ENCODE assay signal across 15 cellular contexts in genomic region chr11:18312012-18312411, GRCh38. TPM values are rescaled to one million over a fixed set of nuclear protein-coding genes. Genes with fewer than 3 reads are reported as not detected.
DNase-seq lines count a peak whose midpoint lies in the region; ATAC-seq, FAIRE-seq and TF ChIP-seq lines count a peak whose summit lies in the region.
"Had no signal": no experiment of that assay in that cellular context is flagged by ENCODE, and none has a peak within 500 bp of the region (broad histone marks: within the 10 kb centered on the region; RNA-seq: fewer than 3 reads in every experiment).

No MANE protein-coding gene starts in this region.

- intact Hi-C loops in right lobe of liver (cut with DNase I): no loop called here
- intact Hi-C loops in HepG2 (cut with micrococcal nuclease; ENCODE audit: unreplicated experiment): no loop called here

- no peaks in the 10 kb centered on the region for H4K20me1 ChIP-seq in HepG2 (ENCODE audit: insufficient read depth, low read length)

- POLR2A ChIA-PET in HepG2 (lab: Yijun Ruan, JAX): interaction anchor here (1.4 kb wide), 1 partner anchor 10 kb away, joined by 3 read pairs; the partner anchor contains the start of gene HPS5

- peak overlapping the region; percentile 79 for H3K27ac Mint-ChIP-seq in neural crest cell (ENCODE audit: unreplicated experiment)
- H3K27ac Mint-ChIP-seq: activated CD4-positive, alpha-beta T cell treated with anti-CD3 and anti-CD28 coated beads for 36 hours; natural killer cell treated with Interleukin-12 subunit alpha and Interleukin-12 subunit beta and Interleukin-15 and Interleukin-18, amount 100 ng/mL, for 72 hours had no signal

- no peak overlapping the region for H3K4me3 ChIP-seq in right lobe of liver
- no peak overlapping the region for H3K4me3 ChIP-seq in HepG2 (replicated peaks in 1 of 3; ENCODE audit: insufficient read depth in 1 of 3, low read depth in 2 of 3, low read length in 3 of 3)
- no peak overlapping the region for H3K4me3 ChIP-seq in epithelial cell of esophagus (ENCODE audit: low read length)

- no peak overlapping the region for H3K9ac ChIP-seq in HepG2 (ENCODE audit: insufficient read depth, low read depth, low read length)

- in situ Hi-C loops in HepG2 (cut with HindIII; ENCODE audit: extremely low pct_ligation_motif_present, low pct_unique_long_range_greater_than_20kb): no loop called here
- in situ Hi-C loops in G401 (cut with HindIII; ENCODE audit: low sequenced_read_pairs): no loop called here

- H3K79me2 ChIP-seq in HepG2 (ENCODE audit: insufficient read depth, low read length): peaks cover 7% of the 10 kb centered on the region

- CTCF ChIA-PET in HepG2 (lab: Yijun Ruan, JAX; ENCODE audit: low intra/inter-chr PET ratio, low total read pairs): no interaction called here

- peak overlapping the region; percentile 5 for H3K4me3 Mint-ChIP-seq in neural crest cell
- H3K4me3 Mint-ChIP-seq: activated CD4-positive, alpha-beta T cell treated with anti-CD3 and anti-CD28 coated beads for 36 hours; natural killer cell treated with Interleukin-12 subunit alpha and Interleukin-12 subunit beta and Interleukin-15 and Interleukin-18, amount 100 ng/mL, for 72 hours had no signal

- H3K4me1 Mint-ChIP-seq in neural crest cell: peaks cover 19% of the 10 kb centered on the region

- H3K27ac ChIP-seq in right lobe of liver (peak overlapping the region in 2 of 3 donors; percentile 23 to 75), HepG2 (ENCODE audit: extremely low read length, insufficient read depth, low read length) (no peak overlapping the region)

- ATAC-seq in right lobe of liver: peak in 1 of 4 donors; percentile 26
- ATAC-seq in HepG2: no peak
- ATAC-seq: activated CD4-positive, alpha-beta T cell treated with anti-CD3 and anti-CD28 coated beads for 36 hours; natural killer cell treated with Interleukin-12 subunit alpha and Interleukin-12 subunit beta and Interleukin-15 and Interleukin-18, amount 100 ng/mL, for 72 hours; stimulated activated naive CD8-positive, alpha-beta T cell treated with anti-CD3 and anti-CD28 coated beads, Interleukin-15, Interleukin-2, amounts not matched to agents 100 U/mL and 50 U/mL, for 24 hours had no signal

- no peaks in the 10 kb centered on the region for H3K27me3 Mint-ChIP-seq in neural crest cell (ENCODE audit: low read depth)
- H3K27me3 Mint-ChIP-seq: activated CD4-positive, alpha-beta T cell treated with anti-CD3 and anti-CD28 coated beads for 36 hours; natural killer cell treated with Interleukin-12 subunit alpha and Interleukin-12 subunit beta and Interleukin-15 and Interleukin-18, amount 100 ng/mL, for 72 hours had no signal

- TF ChIP-seq RAD21 in HepG2 (CRISPR knock-in tag; IDR thresholded peaks at IDR 0.05): no peak

- H3K4me1 ChIP-seq in right lobe of liver (peaks cover 0 to 38% (median 0%) of the 10 kb centered on the region in 4 donors), HepG2 (ENCODE audit: insufficient read depth, low read length) (0 out of 2 replicates have a peak, but pooled peaks cover 8% of the 10 kb centered on the region)

- H3K9me3 ChIP-seq in right lobe of liver (no peaks in the 10 kb centered on the region), HepG2 (ENCODE audit: low read length) (no peaks in the 10 kb centered on the region)

- no peak for TF ChIP-seq EP300 in HepG2 (IDR thresholded peaks at IDR 0.05; ENCODE audit: low read depth in 2 of 2, low read length in 2 of 2)
- TF ChIP-seq EP300 in HepG2 (CRISPR knock-in tag; IDR thresholded peaks at IDR 0.05; ENCODE audit: borderline replicate concordance): no peak

- no peaks in the 10 kb centered on the region for H3K9me3 Mint-ChIP-seq in neural crest cell
- H3K9me3 Mint-ChIP-seq: natural killer cell treated with Interleukin-12 subunit alpha and Interleukin-12 subunit beta and Interleukin-15 and Interleukin-18, amount 100 ng/mL, for 72 hours had no signal

- WGBS in right lobe of liver (ENCODE audit: insufficient coverage, low coverage, low lambda C conversion rate, missing lambda C conversion rate): 72% methylated on average over 3 of the region's 3 CpGs
- 92% methylated on average over 3 of the region's 3 CpGs for whole genome bisulfite sequencing in HepG2 (ENCODE audit: low lambda C conversion rate)

- H3K4me2 ChIP-seq in HepG2 (ENCODE audit: low read depth, low read length): no peak overlapping the region

- H3K36me3 ChIP-seq in right lobe of liver (peaks cover 0 to 12% (median 7%) of the 10 kb centered on the region in 4 donors), HepG2 (replicated peaks in 1 of 2; ENCODE audit: control insufficient read depth in 1 of 2, insufficient read depth in 2 of 2, low read length in 2 of 2) (peaks cover 3 to 35% of the 10 kb centered on the region in 2 experiments; a peak in 4 of 5 replicates)

- no TSS peak for BruUV-seq in HepG2 (replicated peaks; lab: Mats Ljungman, UMichigan)

- TF ChIP-seq CTCF in right lobe of liver (IDR thresholded peaks at IDR 0.05): no peak
- TF ChIP-seq CTCF in HepG2 (CRISPR knock-in tag; IDR thresholded peaks at IDR 0.05): no peak
- no peak for TF ChIP-seq CTCF in epithelial cell of esophagus (IDR thresholded peaks at IDR 0.05; ENCODE audit: insufficient read depth, low read depth, low read length, missing control alignments)
- no peak for TF ChIP-seq CTCF in neural crest cell (conservative IDR thresholded peaks at IDR 0.05)

- TF ChIP-seq POLR2A in right lobe of liver (IDR thresholded peaks at IDR 0.05): no peak
- TF ChIP-seq POLR2A in HepG2 (IDR thresholded peaks at IDR 0.05; ENCODE audit: insufficient read depth in 1 of 2, low read depth in 2 of 2, low read length in 2 of 2): no peak

- DNase-seq in right lobe of liver: no peak
- DNase-seq in HepG2 (ENCODE audit: low spot score): no peak
- DNase-seq in epithelial cell of esophagus (ENCODE audit: low read depth): peak; percentile 60
- DNase-seq in neural crest cell (ENCODE audit: low read depth, low spot score): no peak
- no peak for DNase-seq in NCI-H524 treated with DMSO at 0.1 percent for 48 hours (lab: John Stamatoyannopoulos, UW)
- DNase-seq in stimulated activated CD8-positive, alpha-beta memory T cell treated with anti-CD3 and anti-CD28 coated beads, Interleukin-4, amount 100 ng/mL, for 48 hours: no peak
- no peak for DNase-seq in C1 segment of cervical spinal cord (lab: John Stamatoyannopoulos, UW)
- no peak for DNase-seq in G401 (ENCODE audit: low spot score)
- DNase-seq: ACHN; activated CD4-positive, alpha-beta T cell treated with anti-CD3 and anti-CD28 coated beads for 36 hours; activated effector memory CD4-positive, alpha-beta T cell treated with Interleukin-2 at 50 U/mL for 16 hours; NCI-H1092; NCI-H510A treated with DMSO at 0.1 percent for 48 hours; stimulated activated naive CD8-positive, alpha-beta T cell treated with anti-CD3 and anti-CD28 coated beads, Interleukin-15, Interleukin-2, amounts not matched to agents 100 U/mL and 50 U/mL, for 24 hours had no signal

- H2AFZ ChIP-seq in HepG2 (ENCODE audit: low read length): no peak overlapping the region

- peaks cover 2% of the 10 kb centered on the region for H3K36me3 Mint-ChIP-seq in neural crest cell (ENCODE audit: low read depth)

- H3K27me3 ChIP-seq in right lobe of liver (no peaks in the 10 kb centered on the region), HepG2 (ENCODE audit: control insufficient read depth in 1 of 2, insufficient read depth in 2 of 2, low read length in 2 of 2) (no peaks in the 10 kb centered on the region)

- no peak for FAIRE-seq in HepG2 (lab: Jason Lieb, UNC)

RNA-seq across cellular contexts. Expression of gene HPS5, which starts 9.9 kb away (rescaled TPM):
- 10 to 100 TPM; 20.2 to 87.0 (median 41.7) TPM for total RNA-seq in right lobe of liver
- total RNA-seq in HepG2 (2016; rRNA removed; fragmentation: Illumina TruSeq; extraction: Trizol): 25.5 and 31.8 TPM in 2 replicates
- 47.8 and 51.9 TPM in 2 replicates for total RNA-seq in HepG2 (2016; cell fraction: cytosol; rRNA removed; fragmentation: Illumina TruSeq; extraction: Trizol; ENCODE audit: low read depth)
- total RNA-seq in HepG2 (2016; cell fraction: insoluble cytoplasmic fraction; rRNA removed; fragmentation: Illumina TruSeq; extraction: Trizol): 26.3 and 30.4 TPM in 2 replicates
- total RNA-seq in HepG2 (2016; cell fraction: membrane; rRNA removed; fragmentation: Illumina TruSeq; extraction: Trizol): 17.3 and 17.7 TPM in 2 replicates
- total RNA-seq in HepG2 (2016; cell fraction: nucleus; rRNA removed; fragmentation: Illumina TruSeq; extraction: Trizol): 22.2 and 26.2 TPM in 2 replicates
- polyA plus RNA-seq in HepG2 (2011; rRNA removed): 5.4 and 6.6 TPM in 2 replicates
- 3.2 and 5.1 TPM in 2 replicates for polyA plus RNA-seq in HepG2 (2011; cell fraction: cytosol; rRNA removed)
- 3.4 and 5.9 TPM in 2 replicates for polyA plus RNA-seq in HepG2 (2011; cell fraction: nucleus; rRNA removed)
- polyA plus RNA-seq in HepG2 (2012): 7.5 and 8.1 TPM in 2 replicates
- polyA plus RNA-seq in HepG2 (2016; cell fraction: cytosol; fragmentation: Illumina TruSeq; extraction: Trizol; ENCODE audit: low read depth): 0.69 and 1.3 TPM in 2 replicates
- polyA plus RNA-seq in HepG2 (2016; cell fraction: insoluble cytoplasmic fraction; fragmentation: Illumina TruSeq; extraction: Trizol; ENCODE audit: low read depth): 15.8 and 18.0 TPM in 2 replicates
- polyA plus RNA-seq in HepG2 (2016; cell fraction: membrane; fragmentation: Illumina TruSeq; extraction: Trizol; ENCODE audit: low read depth): 2.1 and 2.4 TPM in 2 replicates
- polyA plus RNA-seq in HepG2 (2016; cell fraction: nucleus; fragmentation: Illumina TruSeq; extraction: Trizol; ENCODE audit: insufficient read depth, low read depth): 19.1 and 25.2 TPM in 2 replicates
- 11.2 and 33.6 TPM in 2 replicates for polyA minus RNA-seq in HepG2 (2011; rRNA and poly(A)+ RNA removed; ENCODE audit: low replicate concordance)
- 7.5 and 7.9 TPM in 2 replicates for polyA minus RNA-seq in HepG2 (2011; cell fraction: cytosol; rRNA and poly(A)+ RNA removed)
- polyA minus RNA-seq in HepG2 (2011; cell fraction: nucleus; rRNA and poly(A)+ RNA removed): 18.0 and 23.0 TPM in 2 replicates
- total RNA-seq in neural crest cell: 23.9 and 24.2 TPM in 2 replicates
- 26.4 and 33.0 TPM in 2 replicates for total RNA-seq in G401 (2014; rRNA removed; shearing (Covaris generic))

RNA-seq across cellular contexts. Expression of gene GTF2H1, which starts 10.4 kb away (rescaled TPM):
- total RNA-seq in right lobe of liver: 10 to 100 TPM; 13.3 to 30.7 (median 19.7) TPM
- 51.4 and 70.0 TPM in 2 replicates for total RNA-seq in HepG2 (2016; rRNA removed; fragmentation: Illumina TruSeq; extraction: Trizol)
- 24.3 and 28.5 TPM in 2 replicates for total RNA-seq in HepG2 (2016; cell fraction: cytosol; rRNA removed; fragmentation: Illumina TruSeq; extraction: Trizol; ENCODE audit: low read depth)
- 53.4 and 70.2 TPM in 2 replicates for total RNA-seq in HepG2 (2016; cell fraction: insoluble cytoplasmic fraction; rRNA removed; fragmentation: Illumina TruSeq; extraction: Trizol)
- total RNA-seq in HepG2 (2016; cell fraction: membrane; rRNA removed; fragmentation: Illumina TruSeq; extraction: Trizol): 63.4 and 70.5 TPM in 2 replicates
- 52.8 and 54.3 TPM in 2 replicates for total RNA-seq in HepG2 (2016; cell fraction: nucleus; rRNA removed; fragmentation: Illumina TruSeq; extraction: Trizol)
- polyA plus RNA-seq in HepG2 (2011; rRNA removed): 15.2 and 15.7 TPM in 2 replicates
- 10.9 and 14.0 TPM in 2 replicates for polyA plus RNA-seq in HepG2 (2011; cell fraction: cytosol; rRNA removed)
- polyA plus RNA-seq in HepG2 (2011; cell fraction: nucleus; rRNA removed): 20.3 and 21.9 TPM in 2 replicates
- polyA plus RNA-seq in HepG2 (2012): 19.7 and 20.8 TPM in 2 replicates
- polyA plus RNA-seq in HepG2 (2016; cell fraction: cytosol; fragmentation: Illumina TruSeq; extraction: Trizol; ENCODE audit: low read depth): 22.7 and 27.3 TPM in 2 replicates
- 54.8 and 62.0 TPM in 2 replicates for polyA plus RNA-seq in HepG2 (2016; cell fraction: insoluble cytoplasmic fraction; fragmentation: Illumina TruSeq; extraction: Trizol; ENCODE audit: low read depth)
- polyA plus RNA-seq in HepG2 (2016; cell fraction: membrane; fragmentation: Illumina TruSeq; extraction: Trizol; ENCODE audit: low read depth): 46.8 and 48.1 TPM in 2 replicates
- polyA plus RNA-seq in HepG2 (2016; cell fraction: nucleus; fragmentation: Illumina TruSeq; extraction: Trizol; ENCODE audit: insufficient read depth, low read depth): 55.9 and 61.0 TPM in 2 replicates
- 23.7 and 34.5 TPM in 2 replicates for polyA minus RNA-seq in HepG2 (2011; rRNA and poly(A)+ RNA removed; ENCODE audit: low replicate concordance)
- polyA minus RNA-seq in HepG2 (2011; cell fraction: cytosol; rRNA and poly(A)+ RNA removed): 13.5 and 14.6 TPM in 2 replicates
- polyA minus RNA-seq in HepG2 (2011; cell fraction: nucleus; rRNA and poly(A)+ RNA removed): 60.9 and 80.8 TPM in 2 replicates
- total RNA-seq in neural crest cell: 39.5 and 41.7 TPM in 2 replicates
- total RNA-seq in G401 (2014; rRNA removed; shearing (Covaris generic)): 67.3 and 111 TPM in 2 replicates

RNA-seq across cellular contexts. Expression of gene SAA1, which starts 45.9 kb away (rescaled TPM):
- total RNA-seq in right lobe of liver (over 10,000 TPM in 5 of 6 experiments, 1,000 to 10,000 TPM in 1; 7,699 to 33,192 (median 12,593) TPM), HepG2 (2016; rRNA removed; fragmentation: Illumina TruSeq; extraction: Trizol) (not detected in 2 replicates), neural crest cell (not detected in 2 replicates)
- not detected in 2 replicates for total RNA-seq in HepG2 (2016; cell fraction: cytosol; rRNA removed; fragmentation: Illumina TruSeq; extraction: Trizol; ENCODE audit: low read depth)
- total RNA-seq in HepG2 (2016; cell fraction: insoluble cytoplasmic fraction; rRNA removed; fragmentation: Illumina TruSeq; extraction: Trizol): not detected in 2 replicates
- not detected in 2 replicates for total RNA-seq in HepG2 (2016; cell fraction: membrane; rRNA removed; fragmentation: Illumina TruSeq; extraction: Trizol)
- total RNA-seq in HepG2 (2016; cell fraction: nucleus; rRNA removed; fragmentation: Illumina TruSeq; extraction: Trizol): not detected in 2 replicates
- not detected in 2 replicates for polyA plus RNA-seq in HepG2 (2011; rRNA removed)
- polyA plus RNA-seq in HepG2 (2011; cell fraction: cytosol; rRNA removed): not detected in 2 replicates
- polyA plus RNA-seq in HepG2 (2011; cell fraction: nucleus; rRNA removed): not detected in 2 replicates
- polyA plus RNA-seq in HepG2 (2012): not detected in 2 replicates
- not detected in 2 replicates for polyA plus RNA-seq in HepG2 (2016; cell fraction: cytosol; fragmentation: Illumina TruSeq; extraction: Trizol; ENCODE audit: low read depth)
- polyA plus RNA-seq in HepG2 (2016; cell fraction: insoluble cytoplasmic fraction; fragmentation: Illumina TruSeq; extraction: Trizol; ENCODE audit: low read depth): not detected in 2 replicates
- not detected in 2 replicates for polyA plus RNA-seq in HepG2 (2016; cell fraction: membrane; fragmentation: Illumina TruSeq; extraction: Trizol; ENCODE audit: low read depth)
- not detected in 2 replicates for polyA plus RNA-seq in HepG2 (2016; cell fraction: nucleus; fragmentation: Illumina TruSeq; extraction: Trizol; ENCODE audit: insufficient read depth, low read depth)
- not detected in 2 replicates for polyA minus RNA-seq in HepG2 (2011; rRNA and poly(A)+ RNA removed; ENCODE audit: low replicate concordance)
- polyA minus RNA-seq in HepG2 (2011; cell fraction: cytosol; rRNA and poly(A)+ RNA removed): not detected in 2 replicates
- not detected in 2 replicates for polyA minus RNA-seq in HepG2 (2011; cell fraction: nucleus; rRNA and poly(A)+ RNA removed)
- total RNA-seq in G401 (2014; rRNA removed; shearing (Covaris generic)): 3.3 and 4.6 TPM in 2 replicates
- total RNA-seq: activated CD4-positive, alpha-beta T cell treated with anti-CD3 and anti-CD28 coated beads for 36 hours; natural killer cell treated with Interleukin-12 subunit alpha and Interleukin-12 subunit beta and Interleukin-15 and Interleukin-18, amount 100 ng/mL, for 72 hours had no signal

Comparison
In these comparisons a context has a peak if more than half of its experiments do, and no peak if none do; other contexts are left out.
1. RNA of gene SAA1, which starts 45.9 kb away (total RNA-seq): 7,699 to 33,192 TPM in right lobe of liver; 3.3 to 4.6 TPM in G401, not detected in HepG2 and not detected in neural crest cell; every median in the first group is over 1,000 times any median in the second.